ENCODE assay signal across 9 cellular contexts in genomic region chr2:179031731-179032408, GRCh38. TPM values are rescaled to one million over a fixed set of nuclear protein-coding genes. Genes with fewer than 3 reads are reported as not detected.
DNase-seq lines count a peak whose midpoint lies in the region; ATAC-seq, FAIRE-seq and TF ChIP-seq lines count a peak whose summit lies in the region.
"Had no signal": no experiment of that assay in that cellular context is flagged by ENCODE, and none has a peak within 500 bp of the region (broad histone marks: within the 10 kb centered on the region; RNA-seq: fewer than 3 reads in every experiment).

No MANE protein-coding gene starts in this region.

- H3K9me3 ChIP-seq in HepG2 (ENCODE audit: low read length) = no peaks in the 10 kb centered on the region
- H3K9me3 ChIP-seq: SJSA1 had no signal

- TF ChIP-seq CTCF in HepG2 (CRISPR knock-in tag; IDR thresholded peaks at IDR 0.05) = no peak

- WGBS in HepG2 (ENCODE audit: low lambda C conversion rate) = 0% methylated on average over 2 of the region's 2 CpGs

- H3K27me3 Mint-ChIP-seq in activated naive CD8-positive, alpha-beta T cell treated with anti-CD3 and anti-CD28 coated beads, Interleukin-2, amount 50 U/mL, for 24 hours = no peaks in the 10 kb centered on the region
- H3K27me3 Mint-ChIP-seq in stimulated activated naive CD8-positive, alpha-beta T cell treated with anti-CD3 and anti-CD28 coated beads, Interleukin-15, amount 100 ng/mL, for 72 hours = no peaks in the 10 kb centered on the region

- peak overlapping the region; percentile 77 for H3K4me3 Mint-ChIP-seq in activated naive CD8-positive, alpha-beta T cell treated with anti-CD3 and anti-CD28 coated beads, Interleukin-2, amount 50 U/mL, for 24 hours
- peak overlapping the region; percentile 76 to 80 for H3K4me3 Mint-ChIP-seq in stimulated activated naive CD8-positive, alpha-beta T cell treated with anti-CD3 and anti-CD28 coated beads, Interleukin-15, amount 100 ng/mL, for 72 hours

- peaks cover 32% of the 10 kb centered on the region for H3K4me1 Mint-ChIP-seq in activated naive CD8-positive, alpha-beta T cell treated with anti-CD3 and anti-CD28 coated beads, Interleukin-2, amount 50 U/mL, for 24 hours
- H3K4me1 Mint-ChIP-seq in stimulated activated naive CD8-positive, alpha-beta T cell treated with anti-CD3 and anti-CD28 coated beads, Interleukin-15, amount 100 ng/mL, for 72 hours = peaks cover 46% of the 10 kb centered on the region

- intact Hi-C loops in HepG2 (cut with micrococcal nuclease; ENCODE audit: unreplicated experiment) = no loop called here

- H3K27ac ChIP-seq in HepG2 (ENCODE audit: extremely low read length, insufficient read depth, low read length) = no peak overlapping the region
- H3K27ac ChIP-seq: SJSA1 had no signal

- no peak for TF ChIP-seq POLR2A in HepG2 (IDR thresholded peaks at IDR 0.05; ENCODE audit: insufficient read depth in 1 of 2, low read depth in 2 of 2, low read length in 2 of 2)

- no peaks in the 10 kb centered on the region for H3K36me3 ChIP-seq in HepG2 (replicated peaks in 1 of 2; ENCODE audit: control insufficient read depth in 1 of 2, insufficient read depth in 2 of 2, low read length in 2 of 2)
- H3K36me3 ChIP-seq: SJSA1 had no signal

- no peak for TF ChIP-seq RAD21 in HepG2 (CRISPR knock-in tag; IDR thresholded peaks at IDR 0.05)

- peaks cover 22% of the 10 kb centered on the region for H3K36me3 Mint-ChIP-seq in activated naive CD8-positive, alpha-beta T cell treated with anti-CD3 and anti-CD28 coated beads, Interleukin-2, amount 50 U/mL, for 24 hours (ENCODE audit: low read depth)

- no peak overlapping the region for H3K4me2 ChIP-seq in HepG2 (ENCODE audit: low read depth, low read length)

- no peaks in the 10 kb centered on the region for H3K27me3 ChIP-seq in HepG2 (ENCODE audit: control insufficient read depth in 1 of 2, insufficient read depth in 2 of 2, low read length in 2 of 2)
- H3K27me3 ChIP-seq: SJSA1 had no signal

- no peak for TF ChIP-seq EP300 in HepG2 (IDR thresholded peaks at IDR 0.05; ENCODE audit: low read depth in 2 of 2, low read length in 2 of 2)
- TF ChIP-seq EP300 in HepG2 (CRISPR knock-in tag; IDR thresholded peaks at IDR 0.05; ENCODE audit: borderline replicate concordance) = no peak

- no peak overlapping the region for H3K9ac ChIP-seq in HepG2 (ENCODE audit: insufficient read depth, low read depth, low read length)

- H3K4me1 ChIP-seq in HepG2 (ENCODE audit: insufficient read depth, low read length) = no peaks in the 10 kb centered on the region
- H3K4me1 ChIP-seq: SJSA1 had no signal

- CTCF ChIA-PET in HepG2 (lab: Yijun Ruan, JAX; ENCODE audit: low intra/inter-chr PET ratio, low total read pairs) = no interaction called here

- BruUV-seq in HepG2 (replicated peaks; lab: Mats Ljungman, UMichigan) = no TSS peak

- H2AFZ ChIP-seq in HepG2 (ENCODE audit: low read length) = no peak overlapping the region

- H3K9me3 Mint-ChIP-seq in activated naive CD8-positive, alpha-beta T cell treated with anti-CD3 and anti-CD28 coated beads, Interleukin-2, amount 50 U/mL, for 24 hours = peaks cover 26% of the 10 kb centered on the region
- H3K9me3 Mint-ChIP-seq in stimulated activated naive CD8-positive, alpha-beta T cell treated with anti-CD3 and anti-CD28 coated beads, Interleukin-15, amount 100 ng/mL, for 72 hours = peaks cover 20 to 27% of the 10 kb centered on the region in 2 donors

- H3K79me2 ChIP-seq in HepG2 (ENCODE audit: insufficient read depth, low read length) = no peaks in the 10 kb centered on the region

- ATAC-seq in GM21367 (IDR thresholded peaks at IDR 0.05; ENCODE audit: unreplicated experiment) = peak; percentile 98
- peak; percentile 98 for ATAC-seq in HG03565 (IDR thresholded peaks at IDR 0.05; ENCODE audit: unreplicated experiment)
- peak; percentile 98 for ATAC-seq in activated naive CD8-positive, alpha-beta T cell treated with anti-CD3 and anti-CD28 coated beads, Interleukin-2, amount 50 U/mL, for 24 hours
- ATAC-seq in stimulated activated naive CD8-positive, alpha-beta T cell treated with anti-CD3 and anti-CD28 coated beads, Interleukin-15, amount 100 ng/mL, for 72 hours = peak; percentile 96
- no peak for ATAC-seq in HepG2

- H3K4me3 ChIP-seq in HepG2 (replicated peaks in 1 of 3; ENCODE audit: insufficient read depth in 1 of 3, low read depth in 2 of 3, low read length in 3 of 3) = no peak overlapping the region
- H3K4me3 ChIP-seq: SJSA1 had no signal

- peak overlapping the region; percentile 96 for H3K27ac Mint-ChIP-seq in activated naive CD8-positive, alpha-beta T cell treated with anti-CD3 and anti-CD28 coated beads, Interleukin-2, amount 50 U/mL, for 24 hours
- peak overlapping the region; percentile 93 to 98 for H3K27ac Mint-ChIP-seq in stimulated activated naive CD8-positive, alpha-beta T cell treated with anti-CD3 and anti-CD28 coated beads, Interleukin-15, amount 100 ng/mL, for 72 hours

- DNase-seq in GM04504 (ENCODE audit: low read depth) = peak; percentile 35
- peak; percentile 26 for DNase-seq in activated naive CD8-positive, alpha-beta T cell treated with anti-CD3 and anti-CD28 coated beads, Interleukin-2, amount 50 U/mL, for 24 hours
- DNase-seq in stimulated activated naive CD8-positive, alpha-beta T cell treated with anti-CD3 and anti-CD28 coated beads, Interleukin-15, amount 100 ng/mL, for 72 hours = peak; percentile 54 to 58
- DNase-seq in germinal center (ENCODE audit: low spot score) = no peak
- DNase-seq in HepG2 (ENCODE audit: low spot score) = no peak
- no peak for DNase-seq in HCEC 1CT

- POLR2A ChIA-PET in HepG2 (lab: Yijun Ruan, JAX) = no interaction called here

- no peaks in the 10 kb centered on the region for H4K20me1 ChIP-seq in HepG2 (ENCODE audit: insufficient read depth, low read length)

- FAIRE-seq in HepG2 (lab: Jason Lieb, UNC) = no peak

- in situ Hi-C loops in HepG2 (cut with HindIII; ENCODE audit: extremely low pct_ligation_motif_present, low pct_unique_long_range_greater_than_20kb) = no loop called here

TF ChIP-seq in HepG2, 621 proteins besides CTCF, POLR2A, EP300 and RAD21:
- TF ChIP-seq HNF4A (CRISPR knock-in tag; IDR thresholded peaks at IDR 0.05) (no peak), KAT7 (CRISPR knock-in tag; IDR thresholded peaks at IDR 0.05; ENCODE audit: borderline replicate concordance) (no peak), MLXIP (CRISPR knock-in tag; IDR thresholded peaks at IDR 0.05; ENCODE audit: borderline replicate concordance) (no peak), ETS1 (CRISPR knock-in tag; IDR thresholded peaks at IDR 0.05) (no peak), U2AF2 (IDR thresholded peaks at IDR 0.05; ENCODE audit: low read depth, low read length) (no peak), CC2D1A (CRISPR knock-in tag; IDR thresholded peaks at IDR 0.05) (no peak), MBD4 (IDR thresholded peaks at IDR 0.05; ENCODE audit: borderline replicate concordance, low read length) (no peak)

RNA-seq across cellular contexts. Expression of gene CCDC141, which starts 18.1 kb away (rescaled TPM):
- total RNA-seq in HepG2 (2016; rRNA removed; fragmentation: Illumina TruSeq; extraction: Trizol) = not detected in 2 replicates
- not detected in 2 replicates for total RNA-seq in HepG2 (2016; cell fraction: cytosol; rRNA removed; fragmentation: Illumina TruSeq; extraction: Trizol; ENCODE audit: low read depth)
- total RNA-seq in HepG2 (2016; cell fraction: insoluble cytoplasmic fraction; rRNA removed; fragmentation: Illumina TruSeq; extraction: Trizol) = not detected in 2 replicates
- not detected in 2 replicates for total RNA-seq in HepG2 (2016; cell fraction: membrane; rRNA removed; fragmentation: Illumina TruSeq; extraction: Trizol)
- total RNA-seq in HepG2 (2016; cell fraction: nucleus; rRNA removed; fragmentation: Illumina TruSeq; extraction: Trizol) = not detected in 2 replicates
- polyA plus RNA-seq in HepG2 (2011; rRNA removed) = not detected in 2 replicates
- not detected in 2 replicates for polyA plus RNA-seq in HepG2 (2011; cell fraction: cytosol; rRNA removed)
- polyA plus RNA-seq in HepG2 (2011; cell fraction: nucleus; rRNA removed) = not detected in 2 replicates
- polyA plus RNA-seq in HepG2 (2012) = not detected in 2 replicates
- polyA plus RNA-seq in HepG2 (2016; cell fraction: cytosol; fragmentation: Illumina TruSeq; extraction: Trizol; ENCODE audit: low read depth) = not detected in 2 replicates
- polyA plus RNA-seq in HepG2 (2016; cell fraction: insoluble cytoplasmic fraction; fragmentation: Illumina TruSeq; extraction: Trizol; ENCODE audit: low read depth) = not detected in 2 replicates
- polyA plus RNA-seq in HepG2 (2016; cell fraction: membrane; fragmentation: Illumina TruSeq; extraction: Trizol; ENCODE audit: low read depth) = not detected in 2 replicates
- not detected in 2 replicates for polyA plus RNA-seq in HepG2 (2016; cell fraction: nucleus; fragmentation: Illumina TruSeq; extraction: Trizol; ENCODE audit: insufficient read depth, low read depth)
- polyA minus RNA-seq in HepG2 (2011; rRNA and poly(A)+ RNA removed; ENCODE audit: low replicate concordance) = 0.02 and 0.06 TPM in 2 replicates
- polyA minus RNA-seq in HepG2 (2011; cell fraction: cytosol; rRNA and poly(A)+ RNA removed) = not detected in 2 replicates
- not detected in 2 replicates for polyA minus RNA-seq in HepG2 (2011; cell fraction: nucleus; rRNA and poly(A)+ RNA removed)
- total RNA-seq: SJSA1 had no signal

Comparison
In these comparisons a context has a peak if more than half of its experiments do, and no peak if none do; other contexts are left out.
1. DNase-seq: peak in GM04504 (single experiment), activated naive CD8-positive, alpha-beta T cell treated with anti-CD3 and anti-CD28 coated beads, Interleukin-2, amount 50 U/mL, for 24 hours (single experiment) and stimulated activated naive CD8-positive, alpha-beta T cell treated with anti-CD3 and anti-CD28 coated beads, Interleukin-15, amount 100 ng/mL, for 72 hours (2 of 2); none in germinal center (single experiment), HepG2 (single experiment) and HCEC 1CT (single experiment).